Comparison of ENCODE assay signal across 28 cellular contexts in genomic region chr2:133198678-133199077, GRCh38.
"Had no signal": no experiment of that assay in that cellular context is flagged by ENCODE, and none has a peak within 500 bp of the region (broad histone marks: within the 10 kb centered on the region; RNA-seq: fewer than 3 reads in every experiment).

No MANE protein-coding gene starts in this region.

- H3K9me3 ChIP-seq: ovary, suprapubic skin, testis, tibial artery, transverse colon, upper lobe of right lung, uterus had no signal

- H3K27me3 ChIP-seq: neural progenitor cell, ovary, spleen, suprapubic skin, testis, tibial artery, transverse colon, upper lobe of right lung, uterus had no signal

- H3K27ac ChIP-seq: neural progenitor cell, ovary, parathyroid adenoma, skin epidermis, spleen, suprapubic skin, testis, tibial artery, transverse colon, upper lobe of right lung, uterus had no signal

- H3K4me3 ChIP-seq: neural progenitor cell, ovary, skin epidermis, smooth muscle cell, spleen, suprapubic skin, testis, tibial artery, transverse colon, upper lobe of right lung, uterus had no signal

- H2AFZ ChIP-seq: neural progenitor cell, parathyroid adenoma had no signal

- ATAC-seq: naive thymus-derived CD4-positive, alpha-beta T cell; natural killer cell; right cardiac atrium; sciatic nerve; stimulated activated memory B cell treated with anti-CD40 and anti-IgM and Interleukin-4, amounts not matched to agents 10 μg/mL and 1 μg/mL and 100 μg/mL, for 72 hours; stimulated activated naive CD8-positive, alpha-beta T cell treated with anti-CD3 and anti-CD28 coated beads, Interleukin-15, amount 100 ng/mL, for 72 hours; stimulated activated naive CD8-positive, alpha-beta T cell treated with anti-CD3 and anti-CD28 coated beads, Interleukin-15, Interleukin-2, amounts not matched to agents 100 U/mL and 50 U/mL, for 24 hours; upper lobe of right lung had no signal

- DNase-seq: naive thymus-derived CD4-positive, alpha-beta T cell; natural killer cell; occipital lobe; ovary; posterior cingulate gyrus; right cardiac atrium; spleen; stimulated activated CD4-positive, alpha-beta T cell treated with anti-CD3 and anti-CD28 coated beads, Interleukin-12 subunit alpha, Interleukin-12 subunit beta, amount 100 ng/mL, for 4 hours; stimulated activated CD4-positive, alpha-beta T cell treated with anti-CD3 and anti-CD28 coated beads, Interleukin-1b, Interleukin-23, amount 100 ng/mL, for 48 hours; stimulated activated CD4-positive, alpha-beta T cell treated with anti-CD3 and anti-CD28 coated beads, Interleukin-4, amount 100 ng/mL, for 1 hour; stimulated activated CD4-positive, alpha-beta T cell treated with anti-CD3 and anti-CD28 coated beads, Interleukin-4, amount 100 ng/mL, for 4 hours; stimulated activated CD8-positive, alpha-beta memory T cell treated with anti-CD3 and anti-CD28 coated beads, Interleukin-4, amount 100 ng/mL, for 48 hours; stimulated activated naive CD4-positive, alpha-beta T cell; stimulated activated naive CD8-positive, alpha-beta T cell treated with anti-CD3 and anti-CD28 coated beads, Interleukin-15, amount 100 ng/mL, for 72 hours; stimulated activated naive CD8-positive, alpha-beta T cell treated with anti-CD3 and anti-CD28 coated beads, Interleukin-15, Interleukin-2, amounts not matched to agents 100 U/mL and 50 U/mL, for 24 hours; substantia nigra; testis; tibial artery; transverse colon; upper lobe of right lung; uterus had no signal

- H3K36me3 ChIP-seq: neural progenitor cell, ovary, spleen, suprapubic skin, tibial artery, transverse colon, upper lobe of right lung, uterus had no signal

- H3K4me1 ChIP-seq: neural progenitor cell, parathyroid adenoma, spleen, testis, tibial artery, transverse colon, upper lobe of right lung, uterus had no signal

- H3K79me2 ChIP-seq: parathyroid adenoma had no signal

- H3K4me2 ChIP-seq: neural progenitor cell, smooth muscle cell had no signal

- H3K9ac ChIP-seq: neural progenitor cell, parathyroid adenoma had no signal
